Comparison of ENCODE assay signal across 16 cellular contexts in genomic region chr5:68408345-68408871, GRCh38.
"Had no signal": no experiment of that assay in that cellular context is flagged by ENCODE, and none has a peak within 500 bp of the region (broad histone marks: within the 10 kb centered on the region; RNA-seq: fewer than 3 reads in every experiment).

No MANE protein-coding gene starts in this region.

- H3K9me3 ChIP-seq: gastrocnemius medialis, heart right ventricle, left lung, psoas muscle, vagina had no signal

- H3K9ac ChIP-seq: neural progenitor cell had no signal

- DNase-seq: activated CD4-positive, alpha-beta T cell treated with anti-CD3 and anti-CD28 coated beads for 36 hours; activated CD4-positive, alpha-beta T cell treated with anti-CD3 and anti-CD28 coated beads, Interleukin-2, amount 50 U/mL, for 48 hours; activated gamma-delta T cell treated with Interleukin-2 at 50 U/mL for 16 hours; cerebellar nuclear complex; effector CD4-positive, alpha-beta T cell; gastrocnemius medialis; heart right ventricle; left lung; psoas muscle; right cardiac atrium; trophoblast cell; WERI-Rb-1 had no signal

- H3K4me3 ChIP-seq: gastrocnemius medialis, heart right ventricle, left lung, neural progenitor cell, psoas muscle, skin epidermis, vagina had no signal

- ATAC-seq: activated CD4-positive, alpha-beta T cell treated with anti-CD3 and anti-CD28 coated beads for 36 hours; gastrocnemius medialis; heart right ventricle; left lung; right cardiac atrium had no signal

- H3K4me1 ChIP-seq: gastrocnemius medialis, psoas muscle had no signal

- H3K27me3 ChIP-seq: gastrocnemius medialis, heart right ventricle, left lung, neural progenitor cell, vagina had no signal

- H2AFZ ChIP-seq: neural progenitor cell had no signal

- H3K36me3 ChIP-seq: gastrocnemius medialis, heart right ventricle, left lung, neural progenitor cell, vagina, WERI-Rb-1 had no signal

- H3K4me2 ChIP-seq: neural progenitor cell had no signal

- H3K27ac ChIP-seq: gastrocnemius medialis, heart right ventricle, left lung, neural progenitor cell, psoas muscle, skin epidermis, vagina, WERI-Rb-1 had no signal

- FAIRE-seq: bronchial epithelial cell had no signal
